1 cellular context compared by ENCODE assay signal in the genomic region with DNA sequence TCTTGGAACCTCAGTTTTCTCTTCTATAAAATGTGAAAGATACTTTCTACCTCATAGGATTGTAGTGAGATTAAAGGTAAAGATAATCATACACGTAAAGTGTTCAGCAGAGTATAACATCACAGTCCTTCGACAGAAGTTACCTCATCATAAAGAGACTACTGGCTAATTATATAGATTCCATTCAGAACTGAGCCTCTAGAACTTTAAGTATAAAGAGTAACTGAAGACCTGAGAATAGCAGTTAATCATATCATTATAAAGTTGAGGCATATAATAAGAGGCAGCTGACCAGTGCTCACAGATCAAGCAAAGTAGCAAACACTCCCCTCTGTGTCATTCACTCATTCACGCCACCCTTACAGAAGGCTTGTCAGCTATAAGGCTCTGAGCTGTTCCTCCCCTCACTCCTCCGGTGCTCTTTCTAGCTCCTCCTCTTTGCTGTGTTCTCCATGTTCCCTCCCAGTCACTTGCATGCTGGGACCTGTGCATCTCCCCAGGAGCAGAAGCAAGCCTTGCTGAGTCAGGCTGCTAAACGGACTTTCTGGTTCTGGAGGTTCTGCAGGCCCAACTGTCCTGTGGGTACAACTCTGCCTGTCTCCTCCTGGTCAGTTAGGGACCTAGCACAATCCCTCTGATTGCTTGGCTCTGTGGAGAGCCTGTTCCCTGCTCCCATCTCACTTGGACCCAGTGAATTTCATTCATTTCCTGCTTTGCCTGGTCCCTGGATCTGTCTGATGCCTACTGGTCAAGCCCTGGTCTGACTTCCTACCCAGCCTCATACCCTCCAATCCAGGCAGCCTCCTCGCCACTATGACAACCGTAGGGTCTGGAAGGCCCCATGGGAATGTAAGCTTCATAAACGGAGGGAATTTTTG.
TF ChIP-seq lines count a peak whose summit lies in the region.

No MANE protein-coding gene starts in this region.

TF ChIP-seq in SK-N-SH, 30 proteins besides CTCF, POLR2A, EP300 and RAD21 (continued from another document):
- TF ChIP-seq, protein P1, sequence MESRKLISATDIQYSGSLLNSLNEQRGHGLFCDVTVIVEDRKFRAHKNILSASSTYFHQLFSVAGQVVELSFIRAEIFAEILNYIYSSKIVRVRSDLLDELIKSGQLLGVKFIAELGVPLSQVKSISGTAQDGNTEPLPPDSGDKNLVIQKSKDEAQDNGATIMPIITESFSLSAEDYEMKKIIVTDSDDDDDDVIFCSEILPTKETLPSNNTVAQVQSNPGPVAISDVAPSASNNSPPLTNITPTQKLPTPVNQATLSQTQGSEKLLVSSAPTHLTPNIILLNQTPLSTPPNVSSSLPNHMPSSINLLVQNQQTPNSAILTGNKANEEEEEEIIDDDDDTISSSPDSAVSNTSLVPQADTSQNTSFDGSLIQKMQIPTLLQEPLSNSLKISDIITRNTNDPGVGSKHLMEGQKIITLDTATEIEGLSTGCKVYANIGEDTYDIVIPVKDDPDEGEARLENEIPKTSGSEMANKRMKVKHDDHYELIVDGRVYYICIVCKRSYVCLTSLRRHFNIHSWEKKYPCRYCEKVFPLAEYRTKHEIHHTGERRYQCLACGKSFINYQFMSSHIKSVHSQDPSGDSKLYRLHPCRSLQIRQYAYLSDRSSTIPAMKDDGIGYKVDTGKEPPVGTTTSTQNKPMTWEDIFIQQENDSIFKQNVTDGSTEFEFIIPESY (IDR thresholded peaks at IDR 0.05; ENCODE audit: borderline replicate concordance, low read depth), result no peak
- TF ChIP-seq USF1 (IDR thresholded peaks at IDR 0.05; ENCODE audit: borderline replicate concordance, low read depth) (no peak), SMC3 (IDR thresholded peaks at IDR 0.05; ENCODE audit: low read depth, low read length) (no peak), YY1 (IDR thresholded peaks at IDR 0.05; ENCODE audit: low read depth) (no peak)
